ENCODE assay signal across 16 cellular contexts in the genomic region with DNA sequence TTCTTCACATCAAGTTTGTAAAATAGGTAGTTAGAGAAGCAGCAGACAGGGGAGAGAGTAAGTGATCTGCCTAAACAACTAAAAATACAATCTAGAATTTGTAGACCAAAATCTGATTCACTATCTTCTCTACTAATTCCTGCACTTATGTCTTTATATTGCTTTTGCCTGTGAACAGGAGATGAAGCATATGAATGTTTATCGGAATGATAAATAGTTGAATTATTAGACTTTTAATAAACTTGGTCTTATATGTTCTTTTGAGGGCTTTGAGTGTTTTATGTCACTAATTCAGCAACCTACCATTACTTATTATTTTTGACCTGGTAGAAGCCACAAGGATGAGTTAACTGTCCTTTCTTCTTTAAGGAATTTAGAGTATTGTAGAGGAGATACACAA. TPM values are rescaled to one million over a fixed set of nuclear protein-coding genes. Genes with fewer than 3 reads are reported as not detected.
A peak's percentile ranks its signal among the peaks of the same experiment; 100 is the strongest.
DNase-seq lines count a peak whose midpoint lies in the region; ATAC-seq and TF ChIP-seq lines count a peak whose summit lies in the region.
"Had no signal": no experiment of that assay in that cellular context is flagged by ENCODE, and none has a peak within 500 bp of the region (broad histone marks: within the 10 kb centered on the region; RNA-seq: fewer than 3 reads in every experiment).

No MANE protein-coding gene starts in this region.

- peak overlapping the region; percentile 91; the same call in 1 of the 2 replicates for H3K4me3 ChIP-seq in AG04450 (ENCODE audit: low read depth, low read length)
- H3K4me3 ChIP-seq in HUES6 (ENCODE audit: low read depth, low read length) = peak overlapping the region; percentile 79
- H3K4me3 ChIP-seq in astrocyte of the cerebellum (ENCODE audit: low read depth, low read length) = peak overlapping the region; percentile 89
- H3K4me3 ChIP-seq in lower lobe of right lung = peak overlapping the region; percentile 80

- no peak overlapping the region for H3K4me3 Mint-ChIP-seq in activated CD4-positive, alpha-beta memory T cell treated with anti-CD3 and anti-CD28 coated beads for 36 hours
- H3K4me3 Mint-ChIP-seq in CD4-positive, alpha-beta T cell = no peak overlapping the region
- H3K4me3 Mint-ChIP-seq: activated T-cell treated with anti-CD3 and anti-CD28 coated beads, Interleukin-2, amount 50 U/mL, for 24 hours; stimulated activated naive B cell treated with anti-CD40 and anti-IgM and Interleukin-4, amounts not matched to agents 10 μg/mL and 1 μg/mL and 100 μg/mL, for 72 hours had no signal

- H3K9me3 ChIP-seq in AG04450 (ENCODE audit: control insufficient read depth, insufficient read depth, low read length) (no peaks in the 10 kb centered on the region; the same call in 1 of the 2 replicates), HUES6 (ENCODE audit: control insufficient read depth, insufficient read depth, low read depth, low read length) (no peaks in the 10 kb centered on the region), lower lobe of right lung (no peaks in the 10 kb centered on the region)
- no peaks in the 10 kb centered on the region for H3K9me3 ChIP-seq in CD4-positive, alpha-beta T cell (ENCODE audit: control insufficient read depth, low read length)

- in situ Hi-C loops in astrocyte of the cerebellum (cut with HindIII; ENCODE audit: low sequenced_read_pairs) = no loop called here

- no peak for DNase-seq in AG04450 (ENCODE audit: low read depth, low spot score)
- no peak for DNase-seq in astrocyte of the cerebellum (ENCODE audit: low read depth)
- no peak for DNase-seq in lower lobe of right lung
- no peak for DNase-seq in activated CD4-positive, alpha-beta memory T cell treated with anti-CD3 and anti-CD28 coated beads for 36 hours
- DNase-seq in CD4-positive, alpha-beta T cell = no peak
- no peak for DNase-seq in activated effector memory CD4-positive, alpha-beta T cell treated with Interleukin-2 at 50 U/mL for 16 hours
- no peak for DNase-seq in GM19240 (ENCODE audit: insufficient read length, low spot score)
- DNase-seq: activated CD4-positive, CD25-positive, alpha-beta regulatory T cell treated with anti-CD3 and anti-CD28 coated beads, Interleukin-2, amount 50 U/mL, for 72 hours; activated T-cell treated with anti-CD3 and anti-CD28 coated beads, Interleukin-2, amount 50 U/mL, for 24 hours; effector CD8-positive, alpha-beta T cell; NCI-H2029; NCI-H82; stimulated activated CD4-positive, alpha-beta T cell treated with anti-CD3 and anti-CD28 coated beads, Interleukin-2, amount 100 ng/mL, for 48 hours; stimulated activated naive B cell treated with anti-CD40 and anti-IgM and Interleukin-4, amounts not matched to agents 10 μg/mL and 1 μg/mL and 100 μg/mL, for 72 hours; SW 1271 had no signal

- H3K4me1 ChIP-seq in HUES6 (ENCODE audit: control insufficient read depth, insufficient read depth, low read length) (peaks cover 23% of the 10 kb centered on the region), lower lobe of right lung (peaks cover 65% of the 10 kb centered on the region)

- H3K27ac ChIP-seq in AG04450 (ENCODE audit: low read depth, low read length) (no peak overlapping the region), HUES6 (ENCODE audit: low read depth, low read length) (no peak overlapping the region), lower lobe of right lung (no peak overlapping the region)
- no peak overlapping the region for H3K27ac ChIP-seq in CD4-positive, alpha-beta T cell (ENCODE audit: low read depth, low read length)

- no peak for ATAC-seq in lower lobe of right lung
- ATAC-seq in CD4-positive, alpha-beta T cell (ENCODE audit: poor library complexity) = no peak
- ATAC-seq: stimulated activated naive B cell treated with anti-CD40 and anti-IgM and Interleukin-4, amounts not matched to agents 10 μg/mL and 1 μg/mL and 100 μg/mL, for 72 hours had no signal

- no peaks in the 10 kb centered on the region for H3K27me3 Mint-ChIP-seq in activated CD4-positive, alpha-beta memory T cell treated with anti-CD3 and anti-CD28 coated beads for 36 hours
- no peaks in the 10 kb centered on the region for H3K27me3 Mint-ChIP-seq in CD4-positive, alpha-beta T cell
- H3K27me3 Mint-ChIP-seq: activated T-cell treated with anti-CD3 and anti-CD28 coated beads, Interleukin-2, amount 50 U/mL, for 24 hours; stimulated activated naive B cell treated with anti-CD40 and anti-IgM and Interleukin-4, amounts not matched to agents 10 μg/mL and 1 μg/mL and 100 μg/mL, for 72 hours had no signal

- CTCF ChIA-PET in AG04450 (lab: Charles Lee) = no interaction called here
- CTCF ChIA-PET in activated CD4-positive, alpha-beta memory T cell treated with anti-CD3 and anti-CD28 coated beads for 36 hours (lab: Charles Lee) = no interaction called here
- CTCF ChIA-PET in CD4-positive, alpha-beta T cell (lab: Charles Lee) = no interaction called here

- H3K27ac Mint-ChIP-seq in activated CD4-positive, alpha-beta memory T cell treated with anti-CD3 and anti-CD28 coated beads for 36 hours = no peak overlapping the region
- no peak overlapping the region for H3K27ac Mint-ChIP-seq in CD4-positive, alpha-beta T cell
- H3K27ac Mint-ChIP-seq: activated T-cell treated with anti-CD3 and anti-CD28 coated beads, Interleukin-2, amount 50 U/mL, for 24 hours; stimulated activated naive B cell treated with anti-CD40 and anti-IgM and Interleukin-4, amounts not matched to agents 10 μg/mL and 1 μg/mL and 100 μg/mL, for 72 hours had no signal

- no peaks in the 10 kb centered on the region for H3K9me3 Mint-ChIP-seq in activated CD4-positive, alpha-beta memory T cell treated with anti-CD3 and anti-CD28 coated beads for 36 hours
- H3K9me3 Mint-ChIP-seq in CD4-positive, alpha-beta T cell = no peaks in the 10 kb centered on the region
- H3K9me3 Mint-ChIP-seq: activated T-cell treated with anti-CD3 and anti-CD28 coated beads, Interleukin-2, amount 50 U/mL, for 24 hours; stimulated activated naive B cell treated with anti-CD40 and anti-IgM and Interleukin-4, amounts not matched to agents 10 μg/mL and 1 μg/mL and 100 μg/mL, for 72 hours had no signal

- intact Hi-C loops in lower lobe of right lung (cut with DNase I) = no loop called here
- intact Hi-C loops in activated CD4-positive, alpha-beta memory T cell treated with anti-CD3 and anti-CD28 coated beads for 36 hours (cut with micrococcal nuclease) = no loop called here
- intact Hi-C loops in CD4-positive, alpha-beta T cell (cut with DNase I, micrococcal nuclease) = loop anchor here (10.0 kb wide), 4 partner anchors 320 to 1910 kb away; partner anchors contain the start of genes CNST (in 1 of the 2) and TFB2M (in 1 of the 2)

- no peak overlapping the region for H3K9ac ChIP-seq in HUES6 (ENCODE audit: low read length)

- H3K36me3 ChIP-seq in HUES6 (ENCODE audit: control insufficient read depth, insufficient read depth, low read length) (peaks cover 28% of the 10 kb centered on the region), lower lobe of right lung (no peaks in the 10 kb centered on the region)

- POLR2A ChIA-PET in AG04450 (lab: Yijun Ruan, JAX) = no interaction called here
- POLR2A ChIA-PET in activated CD4-positive, alpha-beta memory T cell treated with anti-CD3 and anti-CD28 coated beads for 36 hours (lab: Charles Lee) = no interaction called here
- POLR2A ChIA-PET in CD4-positive, alpha-beta T cell (lab: Charles Lee) = no interaction called here

- H3K27me3 ChIP-seq in AG04450 (ENCODE audit: control insufficient read depth, insufficient read depth, low read length) (no peaks in the 10 kb centered on the region), HUES6 (ENCODE audit: control insufficient read depth, insufficient read depth, low read length) (no peaks in the 10 kb centered on the region), lower lobe of right lung (ENCODE audit: low read depth) (no peaks in the 10 kb centered on the region)
- H3K27me3 ChIP-seq in CD4-positive, alpha-beta T cell (ENCODE audit: control insufficient read depth, insufficient read depth, low read length) = no peaks in the 10 kb centered on the region

- peaks cover 28% of the 10 kb centered on the region for H3K4me1 Mint-ChIP-seq in activated CD4-positive, alpha-beta memory T cell treated with anti-CD3 and anti-CD28 coated beads for 36 hours (ENCODE audit: low read depth)
- peaks cover 39% of the 10 kb centered on the region for H3K4me1 Mint-ChIP-seq in CD4-positive, alpha-beta T cell (ENCODE audit: low read depth)

- peaks cover 14% of the 10 kb centered on the region for H3K36me3 Mint-ChIP-seq in activated CD4-positive, alpha-beta memory T cell treated with anti-CD3 and anti-CD28 coated beads for 36 hours
- peaks cover 30% of the 10 kb centered on the region for H3K36me3 Mint-ChIP-seq in CD4-positive, alpha-beta T cell (ENCODE audit: low read depth)

- TF ChIP-seq CTCF in AG04450 (IDR thresholded peaks at IDR 0.05; ENCODE audit: low read depth, low read length) = no peak
- no peak for TF ChIP-seq CTCF in astrocyte of the cerebellum (IDR thresholded peaks at IDR 0.05; ENCODE audit: low read depth, low read length, missing control alignments)
- no peak for TF ChIP-seq CTCF in lower lobe of right lung (IDR thresholded peaks at IDR 0.05)
- TF ChIP-seq CTCF in CD4-positive, alpha-beta T cell (IDR thresholded peaks at IDR 0.05) = no peak

RNA-seq across cellular contexts. Expression of gene DESI2, which starts 2.3 kb away (rescaled TPM):
- polyA plus RNA-seq in AG04450 (2011; rRNA removed) = 44.9 and 60.2 TPM in 2 replicates
- polyA minus RNA-seq in AG04450 (2011; rRNA and poly(A)+ RNA removed) = 34.4 and 50.7 TPM in 2 replicates
- total RNA-seq in lower lobe of right lung = 43.7 TPM
- 10 to 100 TPM; 24.8 to 25.6 TPM for total RNA-seq in activated CD4-positive, alpha-beta memory T cell treated with anti-CD3 and anti-CD28 coated beads for 36 hours
- 10 to 100 TPM; 12.9 to 13.7 TPM for total RNA-seq in CD4-positive, alpha-beta T cell

Comparison
In these comparisons a context has a peak if more than half of its experiments do, and no peak if none do; other contexts are left out.
1. intact Hi-C loops: an anchor here in CD4-positive, alpha-beta T cell (10.0 kb wide); none called in lower lobe of right lung and activated CD4-positive, alpha-beta memory T cell treated with anti-CD3 and anti-CD28 coated beads for 36 hours.